9 cellular contexts compared by ENCODE assay signal in genomic region chr5:132176987-132177386, GRCh38.
DNase-seq lines count a peak whose midpoint lies in the region; ATAC-seq and TF ChIP-seq lines count a peak whose summit lies in the region.
"Had no signal": no experiment of that assay in that cellular context is flagged by ENCODE, and none has a peak within 500 bp of the region (broad histone marks: within the 10 kb centered on the region; RNA-seq: fewer than 3 reads in every experiment).

No MANE protein-coding gene starts in this region.

- no peaks in the 10 kb centered on the region for H3K36me3 ChIP-seq in effector memory CD4-positive, alpha-beta T cell (ENCODE audit: control insufficient read depth, insufficient read depth, low read length)

- ATAC-seq in GM21381 (IDR thresholded peaks at IDR 0.05; ENCODE audit: unreplicated experiment): peak; percentile 58
- no peak for ATAC-seq in central memory CD8-positive, alpha-beta T cell (replicated peaks; ENCODE audit: extremely low read depth, poor library complexity, severe bottlenecking)
- ATAC-seq: psoas muscle had no signal

- H3K36me3 Mint-ChIP-seq in central memory CD8-positive, alpha-beta T cell (ENCODE audit: insufficient read depth): no peaks in the 10 kb centered on the region

- no peak overlapping the region for H3K27ac ChIP-seq in C4-2B
- no peak overlapping the region for H3K27ac ChIP-seq in effector memory CD4-positive, alpha-beta T cell (ENCODE audit: insufficient read depth, low read length, poor library complexity, severe bottlenecking)
- H3K27ac ChIP-seq: psoas muscle had no signal

- peak; percentile 85 for DNase-seq in NAMALWA (ENCODE audit: low spot score)
- no peak for DNase-seq in central memory CD8-positive, alpha-beta T cell (ENCODE audit: low spot score in 2 of 2)
- DNase-seq in NCI-H82 treated with DMSO at 0.1 percent for 48 hours (lab: John Stamatoyannopoulos, UW; ENCODE audit: unreplicated experiment): no peak
- no peak for DNase-seq in AG08395 (ENCODE audit: low spot score)
- DNase-seq in NCI-H2171 treated with DMSO at 0.1 percent for 48 hours (lab: John Stamatoyannopoulos, UW): no peak
- DNase-seq in effector memory CD4-positive, alpha-beta T cell: no peak
- DNase-seq: psoas muscle had no signal

- H3K9me3 Mint-ChIP-seq in central memory CD8-positive, alpha-beta T cell: no peaks in the 10 kb centered on the region

- peak overlapping the region; percentile 10 for H3K27ac Mint-ChIP-seq in central memory CD8-positive, alpha-beta T cell (ENCODE audit: low read depth)

- peaks cover 5% of the 10 kb centered on the region for H3K4me1 ChIP-seq in effector memory CD4-positive, alpha-beta T cell (ENCODE audit: control insufficient read depth, insufficient read depth, low read length, poor library complexity, severe bottlenecking)
- H3K4me1 ChIP-seq: psoas muscle had no signal

- no peaks in the 10 kb centered on the region for H3K27me3 ChIP-seq in effector memory CD4-positive, alpha-beta T cell (replicated peaks; ENCODE audit: control insufficient read depth, insufficient read depth, low read length, poor library complexity, severe bottlenecking)

- H3K4me3 Mint-ChIP-seq in central memory CD8-positive, alpha-beta T cell: no peak overlapping the region

- peaks cover 18% of the 10 kb centered on the region for H3K4me1 Mint-ChIP-seq in central memory CD8-positive, alpha-beta T cell

- peak; percentile 12; the same call in 1 of the 2 replicates for TF ChIP-seq CTCF in C4-2B (conservative IDR thresholded peaks at IDR 0.05)

- no peaks in the 10 kb centered on the region for H3K27me3 Mint-ChIP-seq in central memory CD8-positive, alpha-beta T cell

- H3K9me3 ChIP-seq in effector memory CD4-positive, alpha-beta T cell (ENCODE audit: control insufficient read depth, low read length): no peaks in the 10 kb centered on the region
- H3K9me3 ChIP-seq: psoas muscle had no signal

- no peak overlapping the region for H3K4me3 ChIP-seq in effector memory CD4-positive, alpha-beta T cell (ENCODE audit: insufficient read depth, low read depth, low read length, poor library complexity, severe bottlenecking)
- H3K4me3 ChIP-seq: psoas muscle had no signal
